In genomic region chr4:38873290-38873949, GRCh38 we compare ENCODE assay signal across 15 cellular contexts. TPM values are rescaled to one million over a fixed set of nuclear protein-coding genes. Genes with fewer than 3 reads are reported as not detected.
DNase-seq lines count a peak whose midpoint lies in the region; ATAC-seq and TF ChIP-seq lines count a peak whose summit lies in the region.
"Had no signal": no experiment of that assay in that cellular context is flagged by ENCODE, and none has a peak within 500 bp of the region (broad histone marks: within the 10 kb centered on the region; RNA-seq: fewer than 3 reads in every experiment).

No MANE protein-coding gene starts in this region.

- POLR2A ChIA-PET in activated CD4-positive, alpha-beta memory T cell treated with anti-CD3 and anti-CD28 coated beads for 36 hours (lab: Charles Lee), result interaction anchor here (0.7 kb wide), 1 partner anchor 70 kb away, joined by 4 read pairs; no protein-coding TSS in a partner anchor

- intact Hi-C loops in left colon (cut with DNase I, micrococcal nuclease), result no loop called here
- intact Hi-C loops in activated CD4-positive, alpha-beta memory T cell treated with anti-CD3 and anti-CD28 coated beads for 36 hours (cut with micrococcal nuclease), result no loop called here

- H3K4me3 ChIP-seq in HFF-Myc (replicated peaks; ENCODE audit: low read depth, low read length) (no peak overlapping the region), Peyer's patch (no peak overlapping the region), coronary artery (no peak overlapping the region)
- H3K4me3 ChIP-seq: ovary had no signal

- peaks cover 0 to 11% (median 0%) of the 10 kb centered on the region in 3 donors for H3K36me3 ChIP-seq in Peyer's patch
- H3K36me3 ChIP-seq: ovary had no signal

- H3K9me3 ChIP-seq in Peyer's patch, result no peaks in the 10 kb centered on the region
- H3K9me3 ChIP-seq: ovary had no signal

- no peak for TF ChIP-seq POLR2A in Peyer's patch (IDR thresholded peaks at IDR 0.05)

- H3K9me3 Mint-ChIP-seq in activated CD4-positive, alpha-beta memory T cell treated with anti-CD3 and anti-CD28 coated beads for 36 hours, result no peaks in the 10 kb centered on the region
- H3K9me3 Mint-ChIP-seq: activated CD4-positive, alpha-beta T cell treated with anti-CD3 and anti-CD28 coated beads, Interleukin-2, amount 10 ng/mL, durations not matched to agents 7 days and 5 days had no signal

- TF ChIP-seq CTCF in HFF-Myc (IDR thresholded peaks at IDR 0.05; ENCODE audit: low read depth, low read length, missing control alignments), result peak; percentile 7
- no peak for TF ChIP-seq CTCF in Peyer's patch (IDR thresholded peaks at IDR 0.05)
- no peak for TF ChIP-seq CTCF in coronary artery (IDR thresholded peaks at IDR 0.05)

- peaks cover 0 to 21% (median 0%) of the 10 kb centered on the region in 4 donors for H3K4me1 ChIP-seq in Peyer's patch

- no peak overlapping the region for H3K27ac Mint-ChIP-seq in activated CD4-positive, alpha-beta memory T cell treated with anti-CD3 and anti-CD28 coated beads for 36 hours
- H3K27ac Mint-ChIP-seq: activated CD4-positive, alpha-beta T cell treated with anti-CD3 and anti-CD28 coated beads, Interleukin-2, amount 10 ng/mL, durations not matched to agents 7 days and 5 days had no signal

- peaks cover 2% of the 10 kb centered on the region for H3K4me1 Mint-ChIP-seq in activated CD4-positive, alpha-beta memory T cell treated with anti-CD3 and anti-CD28 coated beads for 36 hours (ENCODE audit: low read depth)

- no peak overlapping the region for H3K4me3 Mint-ChIP-seq in activated CD4-positive, alpha-beta memory T cell treated with anti-CD3 and anti-CD28 coated beads for 36 hours
- H3K4me3 Mint-ChIP-seq: activated CD4-positive, alpha-beta T cell treated with anti-CD3 and anti-CD28 coated beads, Interleukin-2, amount 10 ng/mL, durations not matched to agents 7 days and 5 days had no signal

- H3K27me3 ChIP-seq in Peyer's patch, result no peaks in the 10 kb centered on the region
- H3K27me3 ChIP-seq: ovary had no signal

- no peaks in the 10 kb centered on the region for H3K36me3 Mint-ChIP-seq in activated CD4-positive, alpha-beta memory T cell treated with anti-CD3 and anti-CD28 coated beads for 36 hours

- no peak for DNase-seq in HFF-Myc (ENCODE audit: extremely low read depth, low read depth)
- no peak for DNase-seq in Peyer's patch
- no peak for DNase-seq in left colon
- no peak for DNase-seq in coronary artery (ENCODE audit: low spot score)
- no peak for DNase-seq in activated CD4-positive, alpha-beta memory T cell treated with anti-CD3 and anti-CD28 coated beads for 36 hours
- DNase-seq: activated CD4-positive, alpha-beta T cell treated with anti-CD3 and anti-CD28 coated beads, Interleukin-2, amount 10 ng/mL, durations not matched to agents 7 days and 5 days; activated naive CD4-positive, alpha-beta T cell treated with anti-CD3 and anti-CD28 coated beads, Interleukin-2, amount 50 U/mL, for 16 hours; left ventricle myocardium superior; NCI-H526; ovary; stimulated activated CD4-positive, alpha-beta T cell treated with anti-CD3 and anti-CD28 coated beads, Interleukin-2, amount 100 ng/mL, for 24 hours; stimulated activated naive CD4-positive, alpha-beta T cell had no signal

- CTCF ChIA-PET in activated CD4-positive, alpha-beta memory T cell treated with anti-CD3 and anti-CD28 coated beads for 36 hours (lab: Charles Lee), result interaction anchor here (1.1 to 5.9 kb wide), 3 partner anchors 13 to 114 kb away, joined by 5 to 52 read pairs (median 7); no protein-coding TSS in a partner anchor

- peak; percentile 21 for ATAC-seq in left colon
- ATAC-seq in GM21786 (IDR thresholded peaks at IDR 0.05; ENCODE audit: unreplicated experiment), result no peak
- ATAC-seq in GM21619 (IDR thresholded peaks at IDR 0.05; ENCODE audit: unreplicated experiment), result no peak
- ATAC-seq: left ventricle myocardium superior had no signal

- H3K27ac ChIP-seq in Peyer's patch (peak overlapping the region in 3 of 4 donors; percentile 28 to 58 (median 29)), temporal lobe (ENCODE audit: low read depth, low read length) (peak overlapping the region; percentile 38), coronary artery (no peak overlapping the region)

- peaks cover 17% of the 10 kb centered on the region for H3K27me3 Mint-ChIP-seq in activated CD4-positive, alpha-beta memory T cell treated with anti-CD3 and anti-CD28 coated beads for 36 hours

RNA-seq across cellular contexts. Expression of gene FAM114A1, which starts 5.8 kb away (rescaled TPM):
- 100 to 1,000 TPM in 1 of 4 donors, 10 to 100 TPM in 3; 52.2 to 106 (median 69.0) TPM for total RNA-seq in Peyer's patch
- total RNA-seq in left colon, result 10 to 100 TPM; 73.3 to 77.2 TPM
- 8.4 TPM for total RNA-seq in temporal lobe
- under 1 TPM; 0.50 to 0.65 TPM for total RNA-seq in activated CD4-positive, alpha-beta memory T cell treated with anti-CD3 and anti-CD28 coated beads for 36 hours

RNA-seq across cellular contexts. Expression of gene TLR6, which starts 16.8 kb away (rescaled TPM):
- total RNA-seq in Peyer's patch (10 to 100 TPM in 1 of 4 donors, 1 to 10 TPM in 3; 1.5 to 14.9 (median 2.3) TPM), left colon (1 to 10 TPM; 1.4 to 2.7 TPM), temporal lobe (0.49 TPM)
- total RNA-seq in activated CD4-positive, alpha-beta memory T cell treated with anti-CD3 and anti-CD28 coated beads for 36 hours, result 1 to 10 TPM; 1.4 to 2.2 TPM

Comparison
In these comparisons a context has a peak if more than half of its experiments do, and no peak if none do; other contexts are left out.
1. H3K27ac ChIP-seq: peak in Peyer's patch (3 of 4) and temporal lobe (single experiment); none in coronary artery (0 of 2).